Comparison of ENCODE assay signal across 30 cellular contexts in the genomic region with DNA sequence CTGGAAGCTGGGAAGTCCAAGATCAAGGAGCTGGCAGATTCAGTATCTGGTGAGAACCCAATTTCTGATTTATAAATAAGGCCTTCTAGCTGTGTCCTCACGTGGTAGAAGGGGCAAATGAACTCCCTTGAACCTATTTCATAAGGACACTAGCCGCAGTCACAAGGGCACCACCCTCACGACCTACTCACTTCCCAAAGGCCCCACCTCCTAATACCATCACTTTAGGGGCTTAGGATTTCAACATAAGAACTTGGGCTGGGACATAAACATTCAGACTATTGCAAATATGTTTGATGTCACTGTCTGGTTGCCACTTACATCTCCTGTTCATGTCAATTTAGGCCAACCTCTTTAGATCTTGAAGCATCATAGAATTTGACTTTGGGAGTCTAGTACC.
"Had no signal": no experiment of that assay in that cellular context is flagged by ENCODE, and none has a peak within 500 bp of the region (broad histone marks: within the 10 kb centered on the region; RNA-seq: fewer than 3 reads in every experiment).

No MANE protein-coding gene starts in this region.

- H2AFZ ChIP-seq: neural progenitor cell, parathyroid adenoma had no signal

- H3K4me1 ChIP-seq: neural progenitor cell, parathyroid adenoma, psoas muscle, testis, tibial artery, uterus had no signal

- H3K9me3 Mint-ChIP-seq: naive thymus-derived CD4-positive, alpha-beta T cell; natural killer cell; nephron; neural progenitor cell; stimulated activated memory B cell treated with anti-CD40 and anti-IgM and Interleukin-4, amounts not matched to agents 10 μg/mL and 1 μg/mL and 100 μg/mL, for 72 hours; stimulated activated naive CD8-positive, alpha-beta T cell treated with anti-CD3 and anti-CD28 coated beads, Interleukin-15, amount 100 ng/mL, for 72 hours; type B pancreatic cell had no signal

- H3K27me3 ChIP-seq: neural progenitor cell, ovary, spleen, suprapubic skin, testis, tibial artery, transverse colon, uterus had no signal

- H3K4me3 ChIP-seq: neural progenitor cell, ovary, psoas muscle, smooth muscle cell, spleen, suprapubic skin, testis, tibial artery, transverse colon, uterus had no signal

- ATAC-seq: naive thymus-derived CD4-positive, alpha-beta T cell; natural killer cell; psoas muscle; right cardiac atrium; sciatic nerve; stimulated activated memory B cell treated with anti-CD40 and anti-IgM and Interleukin-4, amounts not matched to agents 10 μg/mL and 1 μg/mL and 100 μg/mL, for 72 hours; stimulated activated naive CD8-positive, alpha-beta T cell treated with anti-CD3 and anti-CD28 coated beads, Interleukin-15, amount 100 ng/mL, for 72 hours; stimulated activated naive CD8-positive, alpha-beta T cell treated with anti-CD3 and anti-CD28 coated beads, Interleukin-15, Interleukin-2, amounts not matched to agents 100 U/mL and 50 U/mL, for 24 hours had no signal

- H3K27ac Mint-ChIP-seq: naive thymus-derived CD4-positive, alpha-beta T cell; natural killer cell; progenitor cell of endocrine pancreas; stimulated activated naive CD8-positive, alpha-beta T cell treated with anti-CD3 and anti-CD28 coated beads, Interleukin-15, amount 100 ng/mL, for 72 hours; type B pancreatic cell had no signal

- H3K9ac ChIP-seq: neural progenitor cell, parathyroid adenoma had no signal

- H3K36me3 ChIP-seq: neural progenitor cell, ovary, spleen, suprapubic skin, tibial artery, transverse colon, uterus had no signal

- H3K27ac ChIP-seq: neural progenitor cell, ovary, parathyroid adenoma, psoas muscle, suprapubic skin, testis, tibial artery, transverse colon had no signal

- DNase-seq: naive thymus-derived CD4-positive, alpha-beta T cell; natural killer cell; occipital lobe; ovary; posterior cingulate gyrus; psoas muscle; right cardiac atrium; spleen; stimulated activated CD4-positive, alpha-beta T cell treated with anti-CD3 and anti-CD28 coated beads, Interleukin-12 subunit alpha, Interleukin-12 subunit beta, amount 100 ng/mL, for 4 hours; stimulated activated CD4-positive, alpha-beta T cell treated with anti-CD3 and anti-CD28 coated beads, Interleukin-1b, Interleukin-23, amount 100 ng/mL, for 48 hours; stimulated activated CD4-positive, alpha-beta T cell treated with anti-CD3 and anti-CD28 coated beads, Interleukin-4, amount 100 ng/mL, for 1 hour; stimulated activated CD4-positive, alpha-beta T cell treated with anti-CD3 and anti-CD28 coated beads, Interleukin-4, amount 100 ng/mL, for 4 hours; stimulated activated CD8-positive, alpha-beta memory T cell treated with anti-CD3 and anti-CD28 coated beads, Interleukin-4, amount 100 ng/mL, for 48 hours; stimulated activated naive CD4-positive, alpha-beta T cell; stimulated activated naive CD8-positive, alpha-beta T cell treated with anti-CD3 and anti-CD28 coated beads, Interleukin-15, amount 100 ng/mL, for 72 hours; stimulated activated naive CD8-positive, alpha-beta T cell treated with anti-CD3 and anti-CD28 coated beads, Interleukin-15, Interleukin-2, amounts not matched to agents 100 U/mL and 50 U/mL, for 24 hours; substantia nigra; tibial artery; transverse colon; uterus had no signal

- H3K9me3 ChIP-seq: ovary, psoas muscle, spleen, suprapubic skin, testis, tibial artery, transverse colon, uterus had no signal

- H3K79me2 ChIP-seq: parathyroid adenoma had no signal

- H3K27me3 Mint-ChIP-seq: stimulated activated memory B cell treated with anti-CD40 and anti-IgM and Interleukin-4, amounts not matched to agents 10 μg/mL and 1 μg/mL and 100 μg/mL, for 72 hours had no signal

- H3K36me3 Mint-ChIP-seq: natural killer cell; neural progenitor cell; stimulated activated memory B cell treated with anti-CD40 and anti-IgM and Interleukin-4, amounts not matched to agents 10 μg/mL and 1 μg/mL and 100 μg/mL, for 72 hours; type B pancreatic cell had no signal

- H3K4me3 Mint-ChIP-seq: naive thymus-derived CD4-positive, alpha-beta T cell; natural killer cell; nephron; neural progenitor cell; stimulated activated memory B cell treated with anti-CD40 and anti-IgM and Interleukin-4, amounts not matched to agents 10 μg/mL and 1 μg/mL and 100 μg/mL, for 72 hours; stimulated activated naive CD8-positive, alpha-beta T cell treated with anti-CD3 and anti-CD28 coated beads, Interleukin-15, amount 100 ng/mL, for 72 hours; type B pancreatic cell had no signal

- H3K4me1 Mint-ChIP-seq: natural killer cell, neural progenitor cell had no signal

- H3K4me2 ChIP-seq: neural progenitor cell, smooth muscle cell had no signal
